7 cellular contexts compared by ENCODE assay signal in the genomic region with DNA sequence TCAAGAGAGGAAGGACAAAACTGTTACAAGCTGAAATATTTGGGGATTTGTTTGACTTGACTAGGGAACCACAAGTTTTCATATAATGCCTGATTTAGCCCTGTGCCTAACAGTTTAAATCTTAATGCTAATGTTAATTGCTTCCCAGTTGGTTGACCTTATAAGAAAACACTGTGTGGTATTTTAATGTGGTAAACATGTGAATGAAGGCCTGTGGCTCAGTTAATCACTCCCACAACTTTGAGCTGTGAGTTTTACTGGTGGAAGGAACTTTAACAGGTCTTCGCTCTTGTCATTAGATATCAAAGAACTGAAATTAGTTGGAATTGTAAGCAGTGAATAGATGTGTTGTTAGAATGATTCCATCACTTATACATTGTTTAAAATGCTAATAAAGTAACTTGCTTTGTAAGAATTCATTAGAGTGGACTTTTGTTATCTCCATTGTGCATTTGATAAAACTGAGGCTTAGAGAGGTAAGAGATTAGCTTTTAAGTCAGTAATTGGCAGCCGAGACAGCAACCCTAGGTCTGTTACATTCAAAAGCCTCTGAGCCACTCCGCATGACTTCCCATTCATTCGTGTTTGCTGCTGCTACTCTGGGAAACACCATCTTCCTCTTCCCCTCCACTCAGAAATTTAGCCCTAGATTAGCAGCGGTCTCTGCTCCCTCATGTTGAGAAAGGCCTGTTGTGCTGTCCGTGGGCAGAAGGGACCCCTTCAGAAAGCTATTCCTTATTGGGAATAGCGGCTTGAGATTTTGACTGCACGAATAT. TPM values are rescaled to one million over a fixed set of nuclear protein-coding genes. Genes with fewer than 3 reads are reported as not detected.
DNase-seq lines count a peak whose midpoint lies in the region; ATAC-seq and TF ChIP-seq lines count a peak whose summit lies in the region.

No MANE protein-coding gene starts in this region.

- H3K36me3 ChIP-seq in parathyroid adenoma (ENCODE audit: control insufficient read depth, insufficient read depth, low read length) = no peaks in the 10 kb centered on the region

- peak; percentile 6 for DNase-seq in GDM1 (lab: John Stamatoyannopoulos, UW)
- DNase-seq in LoVo (ENCODE audit: low spot score) = peak; percentile 37
- DNase-seq in T-helper 17 cell = no peak
- DNase-seq in fibroblast of pulmonary artery (ENCODE audit: low read depth) = no peak
- no peak for DNase-seq in NCI-H1436 (lab: John Stamatoyannopoulos, UW)

- peaks cover 7% of the 10 kb centered on the region for H3K36me3 Mint-ChIP-seq in T-helper 17 cell (ENCODE audit: low read depth)

- peak overlapping the region; percentile 83 for H3K27ac ChIP-seq in parathyroid adenoma

- no peaks in the 10 kb centered on the region for H3K27me3 Mint-ChIP-seq in T-helper 17 cell

- H3K27ac Mint-ChIP-seq in T-helper 17 cell = peak overlapping the region; percentile 96

- H3K79me2 ChIP-seq in parathyroid adenoma = peaks cover 10% of the 10 kb centered on the region

- no peak for ATAC-seq in T-helper 17 cell
- ATAC-seq in GM18502 (IDR thresholded peaks at IDR 0.05; ENCODE audit: poor library complexity, unreplicated experiment) = no peak

- H3K4me1 Mint-ChIP-seq in T-helper 17 cell = peaks cover 38% of the 10 kb centered on the region

- peak overlapping the region; percentile 57 for H3K4me3 Mint-ChIP-seq in T-helper 17 cell

- H3K4me2 ChIP-seq in parathyroid adenoma (ENCODE audit: low read length) = peak overlapping the region; percentile 98

- no peaks in the 10 kb centered on the region for H3K9me3 ChIP-seq in T-helper 17 cell (ENCODE audit: control insufficient read depth, low read length, poor library complexity, severe bottlenecking)
- no peaks in the 10 kb centered on the region for H3K9me3 ChIP-seq in parathyroid adenoma (ENCODE audit: control insufficient read depth, low read length)

- H2AFZ ChIP-seq in parathyroid adenoma = peak overlapping the region; percentile 96

- TF ChIP-seq CTCF in fibroblast of pulmonary artery (IDR thresholded peaks at IDR 0.05; ENCODE audit: low read length, missing control alignments) (no peak), parathyroid adenoma (IDR thresholded peaks at IDR 0.05) (no peak)

- no peaks in the 10 kb centered on the region for H3K27me3 ChIP-seq in parathyroid adenoma (ENCODE audit: control insufficient read depth, insufficient read depth, low read length)

- peaks cover 6% of the 10 kb centered on the region for H3K4me1 ChIP-seq in parathyroid adenoma

- H3K9ac ChIP-seq in parathyroid adenoma = no peak overlapping the region

- H3K4me3 ChIP-seq in fibroblast of pulmonary artery (replicated peaks; ENCODE audit: low read depth, low read length) (peak overlapping the region; percentile 95), parathyroid adenoma (ENCODE audit: low read depth, low read length) (peak overlapping the region; percentile 92)

RNA-seq across cellular contexts. Expression of a gene that starts 1.0 kb away (rescaled TPM):
- 10 to 100 TPM; 15.0 to 22.7 TPM for total RNA-seq in T-helper 17 cell

RNA-seq across cellular contexts. Expression of a gene that starts 46.7 kb away (rescaled TPM):
- 10 to 100 TPM; 58.2 to 61.6 TPM for total RNA-seq in T-helper 17 cell

Comparison
In these comparisons a context has a peak if more than half of its experiments do, and no peak if none do; other contexts are left out.
1. DNase-seq: peak in GDM1 (single experiment) and LoVo (single experiment); none in T-helper 17 cell (0 of 3), fibroblast of pulmonary artery (single experiment) and NCI-H1436 (single experiment).